Comparison of ENCODE assay signal across 8 cellular contexts in genomic region chr17:65560628-65561371, GRCh38. TPM values are rescaled to one million over a fixed set of nuclear protein-coding genes. Genes with fewer than 3 reads are reported as not detected.
A peak's percentile ranks its signal among the peaks of the same experiment; 100 is the strongest.
DNase-seq lines count a peak whose midpoint lies in the region; ATAC-seq and TF ChIP-seq lines count a peak whose summit lies in the region.

No MANE protein-coding gene starts in this region.

- H3K4me2 ChIP-seq in PC-9: peak overlapping the region; percentile 74

- no peaks in the 10 kb centered on the region for H3K27me3 ChIP-seq in PC-9 (ENCODE audit: insufficient read depth, low read depth)

- TF ChIP-seq CTCF in PC-9 (conservative IDR thresholded peaks at IDR 0.05): no peak
- TF ChIP-seq CTCF in fibroblast of mammary gland (conservative IDR thresholded peaks at IDR 0.05; ENCODE audit: control insufficient read depth, insufficient read depth, low read depth, low read length): no peak

- intact Hi-C loops in PC-9 (cut with micrococcal nuclease; ENCODE audit: unreplicated experiment): loop anchor here (5.0 kb wide), 1 partner anchor 227 kb away; no protein-coding TSS in a partner anchor
- intact Hi-C loops in activated T-helper 2 cell treated with anti-CD3 and anti-CD28 coated beads, Interferon-gamma antibody, Interleukin-2, Interleukin-4, amounts not matched to agents 10 μg/mL and 5 μg/mL and 100 μg/mL, durations not matched to agents 14 hours and 24 hours and 36 hours (cut with micrococcal nuclease): no loop called here

- H3K9me3 ChIP-seq in PC-9 (ENCODE audit: insufficient read depth, low read depth): no peaks in the 10 kb centered on the region

- peak overlapping the region; percentile 76 for H3K27ac ChIP-seq in PC-9

- no peaks in the 10 kb centered on the region for H3K9me3 Mint-ChIP-seq in activated T-helper 2 cell treated with anti-CD3 and anti-CD28 coated beads, Interferon-gamma antibody, Interleukin-2, Interleukin-4, amounts not matched to agents 10 μg/mL and 5 μg/mL and 100 μg/mL, durations not matched to agents 14 hours and 24 hours and 36 hours
- no peaks in the 10 kb centered on the region for H3K9me3 Mint-ChIP-seq in naive B cell

- ATAC-seq in naive B cell (ENCODE audit: low read depth in 2 of 2): peak; percentile 44 to 53

- POLR2A ChIA-PET in PC-9 (lab: Charles Lee; ENCODE audit: unreplicated experiment): no interaction called here

- peak overlapping the region; percentile 64; the same call in 1 of the 2 replicates for H2AFZ ChIP-seq in PC-9

- CTCF ChIA-PET in PC-9 (lab: Charles Lee): no interaction called here

- DNase-seq in NCI-H2081 (lab: John Stamatoyannopoulos, UW): peak; percentile 51 to 74
- DNase-seq in NCI-H2081 treated with DMSO at 0.1 percent for 48 hours (lab: John Stamatoyannopoulos, UW): no peak
- DNase-seq in HT1080 (ENCODE audit: low read depth): peak; percentile 68
- DNase-seq in PC-9: peak; percentile 65 to 72
- DNase-seq in activated T-helper 2 cell treated with anti-CD3 and anti-CD28 coated beads, Interferon-gamma antibody, Interleukin-2, Interleukin-4, amounts not matched to agents 10 μg/mL and 5 μg/mL and 100 μg/mL, durations not matched to agents 14 hours and 24 hours and 36 hours (ENCODE audit: low spot score): peak; percentile 59
- peak; percentile 84 for DNase-seq in fibroblast of mammary gland (ENCODE audit: low read depth)
- peak; percentile 48 for DNase-seq in naive B cell
- DNase-seq in stimulated activated CD8-positive, alpha-beta memory T cell treated with anti-CD3 and anti-CD28 coated beads, Interleukin-7, amount 100 ng/mL, for 4 hours (ENCODE audit: low read depth in 2 of 2): peak; percentile 32 to 57

- H3K4me1 Mint-ChIP-seq in activated T-helper 2 cell treated with anti-CD3 and anti-CD28 coated beads, Interferon-gamma antibody, Interleukin-2, Interleukin-4, amounts not matched to agents 10 μg/mL and 5 μg/mL and 100 μg/mL, durations not matched to agents 14 hours and 24 hours and 36 hours (ENCODE audit: low read depth): peaks cover 25% of the 10 kb centered on the region
- peaks cover 14 to 40% (median 19%) of the 10 kb centered on the region in 3 donors for H3K4me1 Mint-ChIP-seq in naive B cell

- H3F3A ChIP-seq in PC-9 (ENCODE audit: insufficient read depth, low read depth): no peaks in the 10 kb centered on the region

- peaks cover 11% of the 10 kb centered on the region for H3K27me3 Mint-ChIP-seq in activated T-helper 2 cell treated with anti-CD3 and anti-CD28 coated beads, Interferon-gamma antibody, Interleukin-2, Interleukin-4, amounts not matched to agents 10 μg/mL and 5 μg/mL and 100 μg/mL, durations not matched to agents 14 hours and 24 hours and 36 hours (ENCODE audit: low read depth)
- peaks cover 0 to 17% (median 14%) of the 10 kb centered on the region in 3 donors for H3K27me3 Mint-ChIP-seq in naive B cell

- peak overlapping the region; percentile 70; the same call in 1 of the 2 replicates for H3K4me3 ChIP-seq in PC-9
- H3K4me3 ChIP-seq in fibroblast of mammary gland (ENCODE audit: control insufficient read depth, low read depth, low read length): peak overlapping the region; percentile 60

- no TSS peak for BruUV-seq in PC-9 (replicated peaks; lab: Mats Ljungman, UMichigan)

- no peaks in the 10 kb centered on the region for H3K79me2 ChIP-seq in PC-9 (ENCODE audit: low read depth)

- H3K4me3 Mint-ChIP-seq in activated T-helper 2 cell treated with anti-CD3 and anti-CD28 coated beads, Interferon-gamma antibody, Interleukin-2, Interleukin-4, amounts not matched to agents 10 μg/mL and 5 μg/mL and 100 μg/mL, durations not matched to agents 14 hours and 24 hours and 36 hours (ENCODE audit: low read depth): peak overlapping the region; percentile 63
- H3K4me3 Mint-ChIP-seq in naive B cell: peak overlapping the region in 7 of 8 donors; percentile 72 to 84 (median 82)

- H3K36me3 Mint-ChIP-seq in activated T-helper 2 cell treated with anti-CD3 and anti-CD28 coated beads, Interferon-gamma antibody, Interleukin-2, Interleukin-4, amounts not matched to agents 10 μg/mL and 5 μg/mL and 100 μg/mL, durations not matched to agents 14 hours and 24 hours and 36 hours (ENCODE audit: low read depth): peaks cover 3% of the 10 kb centered on the region
- no peaks in the 10 kb centered on the region for H3K36me3 Mint-ChIP-seq in naive B cell

- peaks cover 9% of the 10 kb centered on the region for H3K4me1 ChIP-seq in PC-9 (replicated peaks; ENCODE audit: insufficient read depth)

- no peaks in the 10 kb centered on the region for H4K20me1 ChIP-seq in PC-9 (ENCODE audit: insufficient read depth)

- H3K27ac Mint-ChIP-seq in activated T-helper 2 cell treated with anti-CD3 and anti-CD28 coated beads, Interferon-gamma antibody, Interleukin-2, Interleukin-4, amounts not matched to agents 10 μg/mL and 5 μg/mL and 100 μg/mL, durations not matched to agents 14 hours and 24 hours and 36 hours: no peak overlapping the region
- H3K27ac Mint-ChIP-seq in naive B cell: no peak overlapping the region

- H3K9me2 ChIP-seq in PC-9 (ENCODE audit: insufficient read depth): no peaks in the 10 kb centered on the region

- H3K36me3 ChIP-seq in PC-9 (ENCODE audit: low read depth): no peaks in the 10 kb centered on the region

RNA-seq across cellular contexts. Expression of gene AXIN2, which starts 0.6 kb away (rescaled TPM):
- total RNA-seq in HT1080 (2014; rRNA removed; shearing (Covaris generic)): 1.2 and 1.8 TPM in 2 replicates
- polyA plus RNA-seq in HT1080 (2015; cell fraction: cytosol; rRNA removed): 0.35 and 0.79 TPM in 2 replicates
- 0.91 and 1.4 TPM in 2 replicates for polyA plus RNA-seq in HT1080 (2015; cell fraction: nucleus; rRNA removed)
- total RNA-seq in PC-9 (2021): 0.24 and 0.78 TPM in 2 replicates
- 6.8 and 7.4 TPM in 2 replicates for total RNA-seq in activated T-helper 2 cell treated with anti-CD3 and anti-CD28 coated beads, Interferon-gamma antibody, Interleukin-2, Interleukin-4, amounts not matched to agents 10 μg/mL and 5 μg/mL and 100 μg/mL, durations not matched to agents 14 hours and 24 hours and 36 hours
- polyA plus RNA-seq in naive B cell (ENCODE audit: low read depth in 6 of 6): 1 to 10 TPM in 1 of 6 donors, under 1 TPM in 2, not detected in 3; 0.08 to 4.7 (median 0.69) TPM
